Comparison of ENCODE assay signal across 28 cellular contexts in genomic region chr3:14329842-14330241, GRCh38.
A peak's percentile ranks its signal among the peaks of the same experiment; 100 is the strongest.
DNase-seq lines count a peak whose midpoint lies in the region; ATAC-seq, FAIRE-seq and TF ChIP-seq lines count a peak whose summit lies in the region.
"Had no signal": no experiment of that assay in that cellular context is flagged by ENCODE, and none has a peak within 500 bp of the region (broad histone marks: within the 10 kb centered on the region; RNA-seq: fewer than 3 reads in every experiment).

No MANE protein-coding gene starts in this region.

- no peak for TF ChIP-seq EP300 in H1 (IDR thresholded peaks at IDR 0.05; ENCODE audit: borderline replicate concordance in 1 of 2, low read depth in 2 of 2, low read length in 2 of 2)

- 0 out of 2 replicates have a peak overlapping the region, but pooled peaks have one; percentile 83 for H3K18ac ChIP-seq in H1 (ENCODE audit: extremely low read depth, low read length)

- no peaks in the 10 kb centered on the region for H3K23me2 ChIP-seq in H1 (ENCODE audit: low read depth, low read length)

- H2AFZ ChIP-seq in H1 (ENCODE audit: low read length), result no peak overlapping the region
- H2AFZ ChIP-seq: GM23248 had no signal

- peak overlapping the region; percentile 76 for H3K27ac Mint-ChIP-seq in Caco-2 (ENCODE audit: unreplicated experiment)
- H3K27ac Mint-ChIP-seq: CD4-positive, alpha-beta T cell; stimulated activated naive B cell treated with anti-CD40 and anti-IgM and Interleukin-4, amounts not matched to agents 10 μg/mL and 1 μg/mL and 100 μg/mL, for 72 hours had no signal

- H3K9me3 ChIP-seq in Caco-2 (no peaks in the 10 kb centered on the region), HUES64 (ENCODE audit: insufficient read depth, low read depth, low read length) (peaks cover 3% of the 10 kb centered on the region; the same call in 1 of the 2 replicates), H1 (ENCODE audit: insufficient read depth in 2 of 2, low read depth in 1 of 2, low read length in 1 of 2) (no peaks in the 10 kb centered on the region), neutrophil (no peaks in the 10 kb centered on the region)
- H3K9me3 ChIP-seq: ascending aorta, SJSA1, suprapubic skin, vagina had no signal

- CTCF ChIA-PET in Caco-2 (lab: Charles Lee) (interaction anchor here (1.7 kb wide), 1 partner anchor 138 kb away, joined by 7 read pairs; no protein-coding TSS in a partner anchor), H1 (lab: Charles Lee; ENCODE audit: partially characterized antibody) (interaction anchor here (0.6 to 3.3 kb wide), 15 partner anchors 9 to 306 kb away, joined by 3 to 15 read pairs (median 4); partner anchors contain the start of gene SLC6A6)

- no peak overlapping the region for H3K23ac ChIP-seq in H1 (ENCODE audit: insufficient read length)

- no peak overlapping the region for H3K9ac ChIP-seq in HUES64 (ENCODE audit: low read depth, low read length)
- H3K9ac ChIP-seq in H1 (replicated peaks in 1 of 4; ENCODE audit: extremely low read depth in 1 of 4, low read depth in 3 of 4, low read length in 3 of 4), result no peak overlapping the region
- H3K9ac ChIP-seq: GM23248 had no signal

- H4K91ac ChIP-seq in H1 (replicated peaks; ENCODE audit: insufficient read length, low read length), result peak overlapping the region; percentile 44

- BruUV-seq in Caco-2 (replicated peaks; lab: Mats Ljungman, UMichigan), result no TSS peak

- peak overlapping the region; percentile 8 for H4K5ac ChIP-seq in H1 (ENCODE audit: insufficient read length, low read depth, low read length)

- H3K79me2 ChIP-seq in H1 (ENCODE audit: control insufficient read depth in 1 of 2, insufficient read depth in 2 of 2, low read length in 2 of 2), result no peaks in the 10 kb centered on the region

- peak overlapping the region; percentile 55; the same call in 1 of the 2 replicates for H2BK15ac ChIP-seq in H1 (ENCODE audit: low read length)

- H3K56ac ChIP-seq in H1 (replicated peaks; ENCODE audit: insufficient read length, low read depth, low read length), result no peak overlapping the region

- no peak for FAIRE-seq in H1 (lab: Jason Lieb, UNC)
- FAIRE-seq: GM18507, kidney had no signal

- H2BK120ac ChIP-seq in H1 (replicated peaks; ENCODE audit: low read depth, low read length), result peak overlapping the region; percentile 77

- WGBS in HUES64, result 66% methylated on average over 7 of the region's 7 CpGs
- 75% methylated on average over 7 of the region's 7 CpGs; no CpG with 5 or more reads in 1 of the 2 experiments for WGBS in H1 (ENCODE audit: extremely low coverage in 1 of 2, insufficient coverage in 1 of 2, insufficient read length in 1 of 2, insufficient replicate concordance in 2 of 2, low coverage in 1 of 2, low lambda C conversion rate in 2 of 2, missing lambda C conversion rate in 1 of 2), 2 experiments

- H3K4me3 ChIP-seq in Caco-2 (ENCODE audit: low read depth, low read length) (no peak overlapping the region), HUES64 (ENCODE audit: low read length) (no peak overlapping the region), H1 (ENCODE audit: extremely low read depth in 1 of 4, insufficient read depth in 2 of 4, low read depth in 3 of 4, low read length in 4 of 4) (no peak overlapping the region), neutrophil (ENCODE audit: low read depth in 1 of 2, low read length in 1 of 2) (peak overlapping the region in 1 of 2 experiments; percentile 13)
- H3K4me3 ChIP-seq: ascending aorta, cardiac muscle cell, coronary artery, GM23248, SJSA1, suprapubic skin, vagina had no signal

- no peak for ATAC-seq in HG03139 (IDR thresholded peaks at IDR 0.05; ENCODE audit: unreplicated experiment)
- ATAC-seq: activated T-cell treated with anti-CD3 and anti-CD28 coated beads, Interleukin-2, amount 50 U/mL, for 4 hours; left ventricle myocardium superior had no signal

- POLR2A ChIA-PET in Caco-2 (lab: Charles Lee), result interaction anchor here (0.7 kb wide), 1 partner anchor 52 kb away, joined by 3 read pairs; no protein-coding TSS in a partner anchor
- POLR2A ChIA-PET in H1 (lab: Charles Lee; ENCODE audit: partially characterized antibody), result interaction anchor here (0.9 to 1.6 kb wide), 7 partner anchors 8 to 94 kb away, joined by 3 to 6 read pairs (median 4); no protein-coding TSS in a partner anchor

- no peak for TF ChIP-seq RAD21 in H1 (IDR thresholded peaks at IDR 0.05 in 1 of 2, conservative IDR thresholded peaks at IDR 0.05 in 1 of 2; ENCODE audit: low read depth in 2 of 2, low read length in 2 of 2)

- peak overlapping the region in 1 of 2 experiments; percentile 49; a peak in 1 of 4 replicates for H3K4me2 ChIP-seq in H1 (ENCODE audit: insufficient read depth in 1 of 2, low read depth in 2 of 2, low read length in 2 of 2)

- H3K4ac ChIP-seq in H1 (replicated peaks; ENCODE audit: insufficient read length, low read depth, low read length), result peak overlapping the region; percentile 74

- peaks cover 4% of the 10 kb centered on the region for H3K36me3 Mint-ChIP-seq in Caco-2 (ENCODE audit: insufficient read depth, unreplicated experiment)
- H3K36me3 Mint-ChIP-seq: stimulated activated naive B cell treated with anti-CD40 and anti-IgM and Interleukin-4, amounts not matched to agents 10 μg/mL and 1 μg/mL and 100 μg/mL, for 72 hours had no signal

- peaks cover 28% of the 10 kb centered on the region for H3K4me1 Mint-ChIP-seq in Caco-2 (ENCODE audit: low read depth, unreplicated experiment)
- H3K4me1 Mint-ChIP-seq: stimulated activated naive B cell treated with anti-CD40 and anti-IgM and Interleukin-4, amounts not matched to agents 10 μg/mL and 1 μg/mL and 100 μg/mL, for 72 hours had no signal

- no peak for TF ChIP-seq CTCF in Caco-2 (IDR thresholded peaks at IDR 0.05; ENCODE audit: insufficient read depth in 1 of 2, low read depth in 1 of 2, low read length in 1 of 2, severe bottlenecking in 1 of 2, unreplicated experiment in 1 of 2)
- TF ChIP-seq CTCF in H1 (IDR thresholded peaks at IDR 0.05; ENCODE audit: control extremely low read depth in 1 of 3, insufficient read depth in 1 of 3, low read depth in 1 of 3, low read length in 3 of 3), result no peak
- no peak for TF ChIP-seq CTCF in neutrophil (IDR thresholded peaks at IDR 0.05)

- peak overlapping the region; percentile 96 for H2BK12ac ChIP-seq in H1 (ENCODE audit: low read depth, low read length)

- H3K4me1 ChIP-seq in Caco-2, result peaks cover 23% of the 10 kb centered on the region
- H3K4me1 ChIP-seq in HUES64 (ENCODE audit: insufficient read depth, low read length), result peaks cover 4% of the 10 kb centered on the region; the same call in 1 of the 2 replicates
- H3K4me1 ChIP-seq in H1 (replicated peaks in 1 of 4; ENCODE audit: control insufficient read depth in 3 of 4, insufficient read depth in 4 of 4, low read length in 3 of 4), result peaks cover 0 to 16% (median 4%) of the 10 kb centered on the region in 4 experiments; a peak in 6 of 7 replicates
- H3K4me1 ChIP-seq in neutrophil (ENCODE audit: control insufficient read depth in 1 of 2, insufficient read depth in 1 of 2, low read depth in 1 of 2, low read length in 1 of 2), result peaks cover 20% of the 10 kb centered on the region in 2 experiments
- H3K4me1 ChIP-seq: ascending aorta, suprapubic skin, vagina had no signal

- H3K79me1 ChIP-seq in H1 (ENCODE audit: low read depth, low read length), result no peaks in the 10 kb centered on the region; the same call in 1 of the 2 replicates

- H2AK5ac ChIP-seq in H1 (ENCODE audit: low read depth, low read length), result no peak overlapping the region

- no peaks in the 10 kb centered on the region for H4K20me1 ChIP-seq in H1 (replicated peaks in 1 of 2; ENCODE audit: control insufficient read depth in 1 of 2, insufficient read depth in 2 of 2, low read length in 2 of 2)

- no peaks in the 10 kb centered on the region for H3K27me3 Mint-ChIP-seq in Caco-2 (ENCODE audit: insufficient read depth, unreplicated experiment)

- DNase-seq in Caco-2 (no peak), H1 (ENCODE audit: low read depth in 1 of 2, low spot score in 2 of 2) (no peak), SW480 (ENCODE audit: low spot score) (no peak), ureter (ENCODE audit: low spot score) (no peak), A172 (ENCODE audit: low spot score) (no peak)
- DNase-seq: activated CD4-positive, alpha-beta T cell treated with anti-CD3 and anti-CD28 coated beads, Interleukin-2, amount 50 U/mL, for 1 hour; activated CD4-positive, CD25-positive, alpha-beta regulatory T cell; activated gamma-delta T cell; activated T-cell treated with anti-CD3 and anti-CD28 coated beads, Interleukin-2, amount 50 U/mL, for 4 hours; CD4-positive, alpha-beta T cell; Karpas-422; kidney; left ventricle myocardium superior; NCI-H446; stimulated activated naive B cell treated with anti-CD40 and anti-IgM and Interleukin-4, amounts not matched to agents 10 μg/mL and 1 μg/mL and 100 μg/mL, for 72 hours; T-helper 1 cell had no signal

- peak overlapping the region; percentile 95; the same call in 1 of the 2 replicates for H2BK5ac ChIP-seq in H1 (ENCODE audit: low read depth, low read length)

- no peaks in the 10 kb centered on the region for H3K36me3 ChIP-seq in Caco-2 (ENCODE audit: control insufficient read depth, insufficient read depth, low read length)
- H3K36me3 ChIP-seq in HUES64 (ENCODE audit: insufficient read depth, low read length), result no peaks in the 10 kb centered on the region
- no peaks in the 10 kb centered on the region for H3K36me3 ChIP-seq in H1 (ENCODE audit: control insufficient read depth in 2 of 4, insufficient read depth in 4 of 4, low read length in 3 of 4)
- H3K36me3 ChIP-seq in neutrophil, result no peaks in the 10 kb centered on the region
- H3K36me3 ChIP-seq: ascending aorta, cardiac muscle cell, SJSA1, suprapubic skin, vagina had no signal

- no peaks in the 10 kb centered on the region for H3K9me3 Mint-ChIP-seq in Caco-2 (ENCODE audit: unreplicated experiment)
- H3K9me3 Mint-ChIP-seq: CD4-positive, alpha-beta T cell had no signal

- H3K4me3 Mint-ChIP-seq in Caco-2 (ENCODE audit: unreplicated experiment), result no peak overlapping the region
- H3K4me3 Mint-ChIP-seq: activated T-cell treated with anti-CD3 and anti-CD28 coated beads, Interleukin-2, amount 50 U/mL, for 4 hours; CD4-positive, alpha-beta T cell; stimulated activated naive B cell treated with anti-CD40 and anti-IgM and Interleukin-4, amounts not matched to agents 10 μg/mL and 1 μg/mL and 100 μg/mL, for 72 hours had no signal

- no peak overlapping the region for H4K8ac ChIP-seq in H1 (ENCODE audit: extremely low read depth, insufficient read depth, low read length)

- no peak overlapping the region for H3K14ac ChIP-seq in H1 (ENCODE audit: insufficient read length)

- H3K27me3 ChIP-seq in Caco-2 (replicated peaks; ENCODE audit: control insufficient read depth, insufficient read depth, low read length) (no peaks in the 10 kb centered on the region), HUES64 (ENCODE audit: insufficient read depth, low read length) (no peaks in the 10 kb centered on the region), H1 (replicated peaks in 1 of 4; ENCODE audit: control insufficient read depth in 3 of 4, extremely low read depth in 1 of 4, insufficient read depth in 3 of 4, low read length in 3 of 4) (peaks cover 0 to 4% (median 0%) of the 10 kb centered on the region in 4 experiments; a peak in 1 of 7 replicates), neutrophil (no peaks in the 10 kb centered on the region)
- H3K27me3 ChIP-seq: ascending aorta, cardiac muscle cell, SJSA1, suprapubic skin, vagina had no signal

- TF ChIP-seq POLR2A in H1 (IDR thresholded peaks at IDR 0.05; ENCODE audit: control extremely low read depth in 1 of 2, low read depth in 2 of 2, low read length in 2 of 2), result no peak

- H3K27ac ChIP-seq in HUES64 (ENCODE audit: low read depth, low read length) (peak overlapping the region; percentile 33; the same call in 1 of the 2 replicates), H1 (ENCODE audit: low read depth, low read length) (no peak overlapping the region), neutrophil (peak overlapping the region; percentile 75)
- H3K27ac ChIP-seq: ascending aorta, cardiac muscle cell, coronary artery, GM23248, HL-60, SJSA1, suprapubic skin, vagina had no signal

- peak overlapping the region; percentile 94; the same call in 1 of the 2 replicates for H2BK20ac ChIP-seq in H1 (ENCODE audit: low read length)

- intact Hi-C loops in Caco-2 (cut with micrococcal nuclease; ENCODE audit: unreplicated experiment), result no loop called here
